Comparison of ENCODE assay signal across 13 cellular contexts in the genomic region with DNA sequence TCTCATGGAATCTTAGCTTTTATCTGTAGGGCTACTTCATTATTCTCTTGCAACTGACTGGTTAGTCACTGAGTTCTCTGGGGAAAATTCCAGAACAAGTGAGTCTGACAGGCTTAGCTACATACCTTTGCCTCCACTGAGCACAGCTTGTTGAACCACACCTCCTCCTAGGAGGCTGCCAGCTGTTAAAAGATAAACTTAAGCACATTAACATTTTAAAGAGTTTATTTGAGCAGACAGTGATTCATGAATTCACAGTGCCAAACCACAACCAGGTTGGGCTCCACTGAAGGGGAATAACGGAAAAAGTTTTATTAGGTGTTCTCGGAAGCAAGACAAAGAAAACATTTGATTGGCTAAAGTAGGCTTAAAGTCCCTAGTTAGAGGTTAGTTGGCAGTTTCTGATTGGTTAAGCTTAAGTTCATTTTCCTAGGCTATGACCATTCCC. TPM values are rescaled to one million over a fixed set of nuclear protein-coding genes. Genes with fewer than 3 reads are reported as not detected.
A peak's percentile ranks its signal among the peaks of the same experiment; 100 is the strongest.
DNase-seq lines count a peak whose midpoint lies in the region; TF ChIP-seq lines count a peak whose summit lies in the region.
"Had no signal": no experiment of that assay in that cellular context is flagged by ENCODE, and none has a peak within 500 bp of the region (broad histone marks: within the 10 kb centered on the region; RNA-seq: fewer than 3 reads in every experiment).

No MANE protein-coding gene starts in this region.

- H3F3A ChIP-seq in PC-9 (ENCODE audit: insufficient read depth, low read depth): no peaks in the 10 kb centered on the region

- no peak overlapping the region for H2AFZ ChIP-seq in PC-9

- POLR2A ChIA-PET in PC-9 (lab: Charles Lee; ENCODE audit: unreplicated experiment): no interaction called here

- no peaks in the 10 kb centered on the region for H3K4me1 ChIP-seq in PC-9 (replicated peaks; ENCODE audit: insufficient read depth)
- H3K4me1 ChIP-seq: testis had no signal

- H3K27me3 ChIP-seq in PC-9 (ENCODE audit: insufficient read depth, low read depth): no peaks in the 10 kb centered on the region
- H3K27me3 ChIP-seq: testis had no signal

- intact Hi-C loops in PC-9 (cut with micrococcal nuclease; ENCODE audit: unreplicated experiment): no loop called here

- peak; percentile 81 for DNase-seq in Daoy (ENCODE audit: low read depth)
- peak; percentile 25 to 85 for DNase-seq in PC-9
- peak; percentile 25 for DNase-seq in fibroblast of gingiva (ENCODE audit: low read depth)
- peak; percentile 99 for DNase-seq in non-pigmented ciliary epithelial cell (ENCODE audit: low read depth)
- no peak for DNase-seq in NCI-H2171 (lab: John Stamatoyannopoulos, UW)
- DNase-seq in AML-193 (lab: John Stamatoyannopoulos, UW): no peak
- no peak for DNase-seq in MV-4-11 (lab: John Stamatoyannopoulos, UW)
- no peak for DNase-seq in activated CD4-positive, alpha-beta T cell treated with anti-CD3 and anti-CD28 coated beads for 4 hours
- DNase-seq: effector memory CD8-positive, alpha-beta T cell; NCI-H345; stimulated activated CD4-positive, alpha-beta T cell treated with anti-CD3 and anti-CD28 coated beads, Interleukin-2, amount 100 ng/mL, for 24 hours; T-cell; testis had no signal

- no peak overlapping the region for H3K4me2 ChIP-seq in PC-9

- H3K4me3 ChIP-seq in PC-9: no peak overlapping the region
- H3K4me3 ChIP-seq: testis had no signal

- no peaks in the 10 kb centered on the region for H3K36me3 ChIP-seq in PC-9 (ENCODE audit: low read depth)

- no peaks in the 10 kb centered on the region for H3K9me3 ChIP-seq in PC-9 (ENCODE audit: insufficient read depth, low read depth)
- H3K9me3 ChIP-seq: testis had no signal

- no TSS peak for BruUV-seq in PC-9 (replicated peaks; lab: Mats Ljungman, UMichigan)

- no peak for TF ChIP-seq CTCF in PC-9 (conservative IDR thresholded peaks at IDR 0.05)

- H3K9me2 ChIP-seq in PC-9 (ENCODE audit: insufficient read depth): no peaks in the 10 kb centered on the region

- H4K20me1 ChIP-seq in PC-9 (ENCODE audit: insufficient read depth): no peaks in the 10 kb centered on the region

- peak overlapping the region; percentile 34; the same call in 1 of the 2 replicates for H3K27ac ChIP-seq in PC-9
- H3K27ac ChIP-seq: testis had no signal

- no peaks in the 10 kb centered on the region for H3K79me2 ChIP-seq in PC-9 (ENCODE audit: low read depth)

- CTCF ChIA-PET in PC-9 (lab: Charles Lee): no interaction called here

RNA-seq across cellular contexts. Expression of a gene that starts 12.5 kb away (rescaled TPM):
- not detected in 2 replicates for total RNA-seq in Daoy (2014; rRNA removed; shearing (Covaris generic))
- not detected in 2 replicates for total RNA-seq in PC-9 (2021)

Comparison
In these comparisons a context has a peak if more than half of its experiments do, and no peak if none do; other contexts are left out.
1. DNase-seq: peak in Daoy (single experiment), PC-9 (2 of 2), fibroblast of gingiva (single experiment) and non-pigmented ciliary epithelial cell (single experiment); none in NCI-H2171 (single experiment), AML-193 (0 of 2), MV-4-11 (single experiment) and activated CD4-positive, alpha-beta T cell treated with anti-CD3 and anti-CD28 coated beads for 4 hours (0 of 2).